1 cellular context compared by ENCODE assay signal in genomic region chr19:18291019-18291524, GRCh38.
TF ChIP-seq lines count a peak whose summit lies in the region.

No MANE protein-coding gene starts in this region.

TF ChIP-seq in endothelial cell of umbilical vein, 7 proteins besides CTCF, POLR2A, EP300 and RAD21 (continued from another document):
- TF ChIP-seq MAX (IDR thresholded peaks at IDR 0.05; ENCODE audit: insufficient read depth, insufficient read length) = no peak
- TF ChIP-seq POLR2AphosphoS5 (IDR thresholded peaks at IDR 0.05; ENCODE audit: insufficient read depth, low read depth, low read length) = no peak
- TF ChIP-seq MYC (IDR thresholded peaks at IDR 0.05; ENCODE audit: low read depth, low read length) = no peak
TF ChIP-seq in endothelial cell of umbilical vein: peak in this region for 0.
